1 cellular context compared by ENCODE assay signal in genomic region chr6:43146709-43147108, GRCh38.
TF ChIP-seq lines count a peak whose summit lies in the region.

No MANE protein-coding gene starts in this region.

TF ChIP-seq in HepG2, 621 proteins besides CTCF, POLR2A, EP300 and RAD21:
- no peak for TF ChIP-seq NFAT5 (CRISPR knock-in tag; IDR thresholded peaks at IDR 0.05)
- TF ChIP-seq NR2F1 (CRISPR knock-in tag; IDR thresholded peaks at IDR 0.05), result no peak
- no peak for TF ChIP-seq SNRNP70 (IDR thresholded peaks at IDR 0.05; ENCODE audit: low read depth, low read length)
- TF ChIP-seq ZFP91 (CRISPR knock-in tag; IDR thresholded peaks at IDR 0.05; ENCODE audit: borderline replicate concordance), result peak; percentile 17; the same call in 1 of the 2 replicates
- TF ChIP-seq HNF4A (CRISPR knock-in tag; IDR thresholded peaks at IDR 0.05), result no peak
- peak; percentile 73 for TF ChIP-seq ZNF629 (CRISPR knock-in tag; conservative IDR thresholded peaks at IDR 0.05)
- TF ChIP-seq CEBPB (IDR thresholded peaks at IDR 0.05; ENCODE audit: borderline replicate concordance, low read depth, low read length), result no peak
TF ChIP-seq in HepG2: peak in this region for 2.
